18 cellular contexts compared by ENCODE assay signal in genomic region chr1:181675091-181675490, GRCh38.
"Had no signal": no experiment of that assay in that cellular context is flagged by ENCODE, and none has a peak within 500 bp of the region (broad histone marks: within the 10 kb centered on the region; RNA-seq: fewer than 3 reads in every experiment).

No MANE protein-coding gene starts in this region.

- ATAC-seq: activated CD4-positive, CD25-positive, alpha-beta regulatory T cell treated with anti-CD3 and anti-CD28 coated beads, Interleukin-2, amount 50 U/mL, for 24 hours; activated CD8-positive, alpha-beta T cell treated with anti-CD3 and anti-CD28 coated beads for 36 hours had no signal

- H3K27me3 ChIP-seq: adrenal gland had no signal

- H3K9me3 ChIP-seq: adrenal gland had no signal

- H3K4me3 ChIP-seq: adrenal gland, SK-N-MC had no signal

- H3K4me1 ChIP-seq: adrenal gland had no signal

- H3K4me3 Mint-ChIP-seq: activated CD8-positive, alpha-beta T cell treated with anti-CD3 and anti-CD28 coated beads for 36 hours; activated naive CD8-positive, alpha-beta T cell treated with anti-CD3 and anti-CD28 coated beads, Interleukin-2, amount 10 ng/mL, durations not matched to agents 7 days and 5 days; IgD-negative memory B cell had no signal

- H3K27ac ChIP-seq: adrenal gland, SK-N-MC had no signal

- DNase-seq: activated CD4-positive, alpha-beta T cell treated with anti-CD3 and anti-CD28 coated beads for 4 hours; activated CD8-positive, alpha-beta memory T cell treated with anti-CD3 and anti-CD28 coated beads, Interleukin-2, amount 50 U/mL, for 4 hours; activated CD8-positive, alpha-beta T cell treated with anti-CD3 and anti-CD28 coated beads for 36 hours; activated naive CD4-positive, alpha-beta T cell treated with anti-CD3 and anti-CD28 coated beads, Interleukin-2, amount 50 U/mL, for 16 hours; activated naive CD8-positive, alpha-beta T cell treated with anti-CD3 and anti-CD28 coated beads, Interleukin-2, amount 10 ng/mL, durations not matched to agents 7 days and 5 days; adrenal gland; aorta; KG1; NCI-H1048; NCI-H1930; NCI-H2107; NCI-H2171 treated with DMSO at 0.1 percent for 48 hours; NCI-H226; NCI-H82; T-helper 1 cell had no signal

- H3K36me3 ChIP-seq: adrenal gland had no signal

- H3K4me1 Mint-ChIP-seq: activated naive CD8-positive, alpha-beta T cell treated with anti-CD3 and anti-CD28 coated beads, Interleukin-2, amount 10 ng/mL, durations not matched to agents 7 days and 5 days; IgD-negative memory B cell had no signal

- H3K9me3 Mint-ChIP-seq: activated CD8-positive, alpha-beta T cell treated with anti-CD3 and anti-CD28 coated beads for 36 hours; activated naive CD8-positive, alpha-beta T cell treated with anti-CD3 and anti-CD28 coated beads, Interleukin-2, amount 10 ng/mL, durations not matched to agents 7 days and 5 days had no signal

- H3K36me3 Mint-ChIP-seq: activated naive CD8-positive, alpha-beta T cell treated with anti-CD3 and anti-CD28 coated beads, Interleukin-2, amount 10 ng/mL, durations not matched to agents 7 days and 5 days had no signal

- H3K27ac Mint-ChIP-seq: activated CD8-positive, alpha-beta T cell treated with anti-CD3 and anti-CD28 coated beads for 36 hours; activated naive CD8-positive, alpha-beta T cell treated with anti-CD3 and anti-CD28 coated beads, Interleukin-2, amount 10 ng/mL, durations not matched to agents 7 days and 5 days; IgD-negative memory B cell had no signal
